In the genomic region with DNA sequence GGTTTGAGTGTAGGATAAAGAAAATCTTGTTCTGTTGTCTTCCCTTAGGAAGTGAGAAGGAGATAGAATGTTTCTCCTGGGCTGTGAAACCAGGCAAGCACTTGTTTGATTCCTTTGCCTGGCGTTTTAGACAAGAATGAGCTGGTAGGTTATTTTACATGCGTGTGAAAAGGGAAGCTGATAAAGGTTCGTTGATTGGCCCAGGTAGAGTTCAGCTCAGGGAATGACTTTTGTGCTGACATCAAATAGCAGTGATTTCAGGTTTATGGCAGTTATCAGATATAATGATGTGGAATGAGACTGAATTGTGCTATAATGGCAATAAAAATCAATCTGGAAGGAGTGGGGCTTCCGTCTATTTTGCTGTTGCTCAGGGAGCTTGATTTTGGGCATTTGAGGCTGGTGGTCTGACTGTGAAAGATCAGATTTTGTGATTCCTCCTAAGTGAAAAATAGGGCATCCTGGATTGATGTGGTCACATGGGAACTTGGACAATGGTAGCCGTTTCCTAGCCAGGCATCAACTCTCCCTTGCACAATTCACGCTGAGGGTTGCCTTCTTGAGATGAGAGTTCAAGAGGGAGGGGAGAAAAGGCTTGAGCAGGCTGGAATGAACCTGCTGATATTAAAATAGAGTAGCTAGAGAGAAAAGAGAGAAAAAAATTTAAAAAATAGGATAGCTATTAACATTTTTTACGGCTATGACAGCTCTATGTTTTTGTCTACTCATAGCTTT, we compare ENCODE assay signal across 19 cellular contexts.
"Had no signal": no experiment of that assay in that cellular context is flagged by ENCODE, and none has a peak within 500 bp of the region (broad histone marks: within the 10 kb centered on the region; RNA-seq: fewer than 3 reads in every experiment).

No MANE protein-coding gene starts in this region.

- DNase-seq: KBM-7, NCI-H1092, NCI-H1105 treated with DMSO at 0.1 percent for 48 hours, NCI-H1417 treated with DMSO at 0.1 percent for 48 hours, NCI-H146, NCI-H1694 treated with DMSO at 0.1 percent for 48 hours, NCI-H1930, NCI-H2081, NCI-H2107, NCI-H2227 treated with DMSO at 0.1 percent for 48 hours, NCI-H524, NCI-H526 treated with DMSO at 0.1 percent for 48 hours, NCI-H774, Right ventricle myocardium superior, RPMI8226, SIG-M5 had no signal

- H3K27ac ChIP-seq: SJSA1, SK-N-MC had no signal

- H3K27me3 ChIP-seq: SJSA1 had no signal

- H3K4me3 ChIP-seq: SJSA1, SK-N-MC had no signal

- H3K4me1 ChIP-seq: SJSA1 had no signal

- FAIRE-seq: RCC 7860 had no signal

- H3K36me3 ChIP-seq: SJSA1 had no signal

- H3K9me3 ChIP-seq: SJSA1 had no signal
